In genomic region chr13:91356919-91357612, GRCh38 we compare ENCODE assay signal across 1 cellular context.
TF ChIP-seq lines count a peak whose summit lies in the region.

No MANE protein-coding gene starts in this region.

TF ChIP-seq in H1, 55 proteins besides CTCF, POLR2A, EP300 and RAD21 (continued from another document):
- TF ChIP-seq EGR1 (IDR thresholded peaks at IDR 0.05; ENCODE audit: borderline replicate concordance, low read depth, low read length) (no peak), SIN3A (conservative IDR thresholded peaks at IDR 0.05 in 1 of 2, IDR thresholded peaks at IDR 0.05 in 1 of 2; ENCODE audit: low read depth in 1 of 2, low read length in 2 of 2) (no peak), ASH2L (IDR thresholded peaks at IDR 0.05; ENCODE audit: low read length) (no peak), HDAC6 (IDR thresholded peaks at IDR 0.05; ENCODE audit: low read depth, low read length) (no peak), ATF2 (IDR thresholded peaks at IDR 0.05; ENCODE audit: low read length) (peak; percentile 61; the same call in 1 of the 2 replicates), RBBP5 (IDR thresholded peaks at IDR 0.05; ENCODE audit: borderline replicate concordance, low read depth, low read length) (no peak), BRCA1 (IDR thresholded peaks at IDR 0.05; ENCODE audit: low read depth, low read length) (no peak), SP2 (IDR thresholded peaks at IDR 0.05; ENCODE audit: low read length) (no peak), TEAD4 (IDR thresholded peaks at IDR 0.05; ENCODE audit: low read depth, low read length) (no peak)
